Comparison of ENCODE assay signal across 2 cellular contexts in the genomic region with DNA sequence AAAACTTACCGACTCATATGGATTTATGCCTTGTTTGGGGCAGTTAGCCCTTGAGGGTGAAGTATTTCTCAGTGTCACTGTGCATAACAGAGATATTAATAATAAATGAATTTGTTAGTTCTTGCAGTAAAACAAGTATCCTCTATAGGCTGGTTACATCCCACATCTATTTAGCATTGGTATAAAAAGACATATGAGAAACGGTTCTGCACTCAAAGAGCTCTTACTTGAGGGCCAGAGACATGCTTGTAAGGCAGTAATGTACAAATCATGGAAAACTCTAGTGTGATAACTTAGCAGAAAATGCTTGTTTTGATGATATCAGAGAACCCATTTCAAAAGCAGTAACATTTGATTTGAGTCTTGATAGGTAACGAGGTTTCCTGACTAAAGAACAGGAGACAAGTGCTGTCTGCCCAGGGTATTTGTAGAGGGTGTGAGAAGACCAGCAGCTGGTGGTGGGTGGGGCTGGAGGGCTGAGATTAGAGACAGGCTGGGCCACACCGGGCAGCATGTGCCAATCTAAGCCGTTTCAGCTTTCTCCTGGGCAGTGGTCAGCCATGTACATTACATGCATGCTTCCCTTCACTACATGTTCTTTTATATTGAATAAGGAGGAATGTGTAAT.
TF ChIP-seq lines count a peak whose summit lies in the region.

No MANE protein-coding gene starts in this region.

TF ChIP-seq in SK-N-SH, 30 proteins besides CTCF, POLR2A, EP300 and RAD21 (continued from another document):
- TF ChIP-seq, protein P1, sequence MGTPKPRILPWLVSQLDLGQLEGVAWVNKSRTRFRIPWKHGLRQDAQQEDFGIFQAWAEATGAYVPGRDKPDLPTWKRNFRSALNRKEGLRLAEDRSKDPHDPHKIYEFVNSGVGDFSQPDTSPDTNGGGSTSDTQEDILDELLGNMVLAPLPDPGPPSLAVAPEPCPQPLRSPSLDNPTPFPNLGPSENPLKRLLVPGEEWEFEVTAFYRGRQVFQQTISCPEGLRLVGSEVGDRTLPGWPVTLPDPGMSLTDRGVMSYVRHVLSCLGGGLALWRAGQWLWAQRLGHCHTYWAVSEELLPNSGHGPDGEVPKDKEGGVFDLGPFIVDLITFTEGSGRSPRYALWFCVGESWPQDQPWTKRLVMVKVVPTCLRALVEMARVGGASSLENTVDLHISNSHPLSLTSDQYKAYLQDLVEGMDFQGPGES (IDR thresholded peaks at IDR 0.05; ENCODE audit: low read depth, low read length): no peak
- TF ChIP-seq TEAD4 (IDR thresholded peaks at IDR 0.05; ENCODE audit: borderline replicate concordance, insufficient read depth) (no peak), FOSL2 (IDR thresholded peaks at IDR 0.05; ENCODE audit: borderline replicate concordance, low read depth) (no peak), NFIC (IDR thresholded peaks at IDR 0.05; ENCODE audit: borderline replicate concordance) (no peak), RCOR1 (IDR thresholded peaks at IDR 0.05; ENCODE audit: low read length) (no peak), JUND (IDR thresholded peaks at IDR 0.05) (no peak), RXRA (IDR thresholded peaks at IDR 0.05; ENCODE audit: borderline replicate concordance, low read depth) (no peak), ELF1 (IDR thresholded peaks at IDR 0.05) (no peak), YY1 (IDR thresholded peaks at IDR 0.05; ENCODE audit: low read depth) (no peak)

TF ChIP-seq in SK-N-SH treated with all-trans-retinoic acid at 6 μM for 48 hours, 23 proteins besides CTCF, POLR2A, EP300 and RAD21:
- TF ChIP-seq, protein P2, sequence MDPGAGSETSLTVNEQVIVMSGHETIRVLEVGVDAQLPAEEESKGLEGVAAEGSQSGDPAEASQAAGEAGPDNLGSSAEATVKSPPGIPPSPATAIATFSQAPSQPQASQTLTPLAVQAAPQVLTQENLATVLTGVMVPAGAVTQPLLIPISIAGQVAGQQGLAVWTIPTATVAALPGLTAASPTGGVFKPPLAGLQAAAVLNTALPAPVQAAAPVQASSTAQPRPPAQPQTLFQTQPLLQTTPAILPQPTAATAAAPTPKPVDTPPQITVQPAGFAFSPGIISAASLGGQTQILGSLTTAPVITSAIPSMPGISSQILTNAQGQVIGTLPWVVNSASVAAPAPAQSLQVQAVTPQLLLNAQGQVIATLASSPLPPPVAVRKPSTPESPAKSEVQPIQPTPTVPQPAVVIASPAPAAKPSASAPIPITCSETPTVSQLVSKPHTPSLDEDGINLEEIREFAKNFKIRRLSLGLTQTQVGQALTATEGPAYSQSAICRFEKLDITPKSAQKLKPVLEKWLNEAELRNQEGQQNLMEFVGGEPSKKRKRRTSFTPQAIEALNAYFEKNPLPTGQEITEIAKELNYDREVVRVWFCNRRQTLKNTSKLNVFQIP (CRISPR knock-in tag; IDR thresholded peaks at IDR 0.05; ENCODE audit: borderline replicate concordance, low read depth): no peak
- TF ChIP-seq ZFP30 (CRISPR knock-in tag; IDR thresholded peaks at IDR 0.05) (no peak), ZNF70 (CRISPR knock-in tag; IDR thresholded peaks at IDR 0.05) (no peak), ZNF8 (CRISPR knock-in tag; IDR thresholded peaks at IDR 0.05) (no peak), TCF4 (CRISPR knock-in tag; IDR thresholded peaks at IDR 0.05; ENCODE audit: borderline replicate concordance) (no peak), GLIS3 (CRISPR knock-in tag; IDR thresholded peaks at IDR 0.05) (no peak), CSDC2 (CRISPR knock-in tag; IDR thresholded peaks at IDR 0.05) (no peak), TOX (CRISPR knock-in tag; IDR thresholded peaks at IDR 0.05; ENCODE audit: borderline replicate concordance) (no peak), ESRRG (CRISPR knock-in tag; IDR thresholded peaks at IDR 0.05) (no peak), PPARA (CRISPR knock-in tag; IDR thresholded peaks at IDR 0.05; ENCODE audit: borderline replicate concordance) (no peak)
- TF ChIP-seq, protein P3, sequence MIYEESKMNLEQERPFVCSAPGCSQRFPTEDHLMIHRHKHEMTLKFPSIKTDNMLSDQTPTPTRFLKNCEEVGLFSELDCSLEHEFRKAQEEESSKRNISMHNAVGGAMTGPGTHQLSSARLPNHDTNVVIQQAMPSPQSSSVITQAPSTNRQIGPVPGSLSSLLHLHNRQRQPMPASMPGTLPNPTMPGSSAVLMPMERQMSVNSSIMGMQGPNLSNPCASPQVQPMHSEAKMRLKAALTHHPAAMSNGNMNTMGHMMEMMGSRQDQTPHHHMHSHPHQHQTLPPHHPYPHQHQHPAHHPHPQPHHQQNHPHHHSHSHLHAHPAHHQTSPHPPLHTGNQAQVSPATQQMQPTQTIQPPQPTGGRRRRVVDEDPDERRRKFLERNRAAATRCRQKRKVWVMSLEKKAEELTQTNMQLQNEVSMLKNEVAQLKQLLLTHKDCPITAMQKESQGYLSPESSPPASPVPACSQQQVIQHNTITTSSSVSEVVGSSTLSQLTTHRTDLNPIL (CRISPR knock-in tag; IDR thresholded peaks at IDR 0.05; ENCODE audit: low read depth): no peak
- TF ChIP-seq, protein P4, sequence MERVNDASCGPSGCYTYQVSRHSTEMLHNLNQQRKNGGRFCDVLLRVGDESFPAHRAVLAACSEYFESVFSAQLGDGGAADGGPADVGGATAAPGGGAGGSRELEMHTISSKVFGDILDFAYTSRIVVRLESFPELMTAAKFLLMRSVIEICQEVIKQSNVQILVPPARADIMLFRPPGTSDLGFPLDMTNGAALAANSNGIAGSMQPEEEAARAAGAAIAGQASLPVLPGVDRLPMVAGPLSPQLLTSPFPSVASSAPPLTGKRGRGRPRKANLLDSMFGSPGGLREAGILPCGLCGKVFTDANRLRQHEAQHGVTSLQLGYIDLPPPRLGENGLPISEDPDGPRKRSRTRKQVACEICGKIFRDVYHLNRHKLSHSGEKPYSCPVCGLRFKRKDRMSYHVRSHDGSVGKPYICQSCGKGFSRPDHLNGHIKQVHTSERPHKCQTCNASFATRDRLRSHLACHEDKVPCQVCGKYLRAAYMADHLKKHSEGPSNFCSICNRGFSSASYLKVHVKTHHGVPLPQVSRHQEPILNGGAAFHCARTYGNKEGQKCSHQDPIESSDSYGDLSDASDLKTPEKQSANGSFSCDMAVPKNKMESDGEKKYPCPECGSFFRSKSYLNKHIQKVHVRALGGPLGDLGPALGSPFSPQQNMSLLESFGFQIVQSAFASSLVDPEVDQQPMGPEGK (CRISPR knock-in tag; IDR thresholded peaks at IDR 0.05; ENCODE audit: borderline replicate concordance): no peak
- TF ChIP-seq, protein P5, sequence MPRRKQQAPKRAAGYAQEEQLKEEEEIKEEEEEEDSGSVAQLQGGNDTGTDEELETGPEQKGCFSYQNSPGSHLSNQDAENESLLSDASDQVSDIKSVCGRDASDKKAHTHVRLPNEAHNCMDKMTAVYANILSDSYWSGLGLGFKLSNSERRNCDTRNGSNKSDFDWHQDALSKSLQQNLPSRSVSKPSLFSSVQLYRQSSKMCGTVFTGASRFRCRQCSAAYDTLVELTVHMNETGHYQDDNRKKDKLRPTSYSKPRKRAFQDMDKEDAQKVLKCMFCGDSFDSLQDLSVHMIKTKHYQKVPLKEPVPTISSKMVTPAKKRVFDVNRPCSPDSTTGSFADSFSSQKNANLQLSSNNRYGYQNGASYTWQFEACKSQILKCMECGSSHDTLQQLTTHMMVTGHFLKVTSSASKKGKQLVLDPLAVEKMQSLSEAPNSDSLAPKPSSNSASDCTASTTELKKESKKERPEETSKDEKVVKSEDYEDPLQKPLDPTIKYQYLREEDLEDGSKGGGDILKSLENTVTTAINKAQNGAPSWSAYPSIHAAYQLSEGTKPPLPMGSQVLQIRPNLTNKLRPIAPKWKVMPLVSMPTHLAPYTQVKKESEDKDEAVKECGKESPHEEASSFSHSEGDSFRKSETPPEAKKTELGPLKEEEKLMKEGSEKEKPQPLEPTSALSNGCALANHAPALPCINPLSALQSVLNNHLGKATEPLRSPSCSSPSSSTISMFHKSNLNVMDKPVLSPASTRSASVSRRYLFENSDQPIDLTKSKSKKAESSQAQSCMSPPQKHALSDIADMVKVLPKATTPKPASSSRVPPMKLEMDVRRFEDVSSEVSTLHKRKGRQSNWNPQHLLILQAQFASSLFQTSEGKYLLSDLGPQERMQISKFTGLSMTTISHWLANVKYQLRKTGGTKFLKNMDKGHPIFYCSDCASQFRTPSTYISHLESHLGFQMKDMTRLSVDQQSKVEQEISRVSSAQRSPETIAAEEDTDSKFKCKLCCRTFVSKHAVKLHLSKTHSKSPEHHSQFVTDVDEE (CRISPR knock-in tag; IDR thresholded peaks at IDR 0.05): no peak
